Comparison of ENCODE assay signal across 27 cellular contexts in the genomic region with DNA sequence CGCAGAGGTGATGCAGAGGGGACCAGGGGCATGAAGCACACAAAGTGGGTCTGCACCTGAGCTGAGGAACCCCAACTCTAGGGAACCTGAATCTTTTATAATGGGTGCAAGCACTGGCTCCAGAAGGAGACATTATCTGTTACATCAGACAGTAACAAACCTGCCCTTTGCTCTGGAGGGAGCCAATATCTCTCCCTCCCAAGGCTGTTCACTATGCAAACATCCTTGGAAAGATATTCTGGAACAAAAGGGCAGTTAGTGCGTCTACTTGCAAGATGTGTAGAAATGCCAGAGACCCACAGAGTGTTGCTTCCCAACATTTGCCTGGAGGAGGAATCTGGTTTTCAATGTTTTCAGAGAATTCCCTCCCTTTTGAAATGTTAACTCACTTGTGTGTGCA. TPM values are rescaled to one million over a fixed set of nuclear protein-coding genes. Genes with fewer than 3 reads are reported as not detected.
"Had no signal": no experiment of that assay in that cellular context is flagged by ENCODE, and none has a peak within 500 bp of the region (broad histone marks: within the 10 kb centered on the region; RNA-seq: fewer than 3 reads in every experiment).

No MANE protein-coding gene starts in this region.

- H3K27me3 ChIP-seq: body of pancreas, MG63 had no signal

- DNase-seq: activated CD4-positive, alpha-beta T cell treated with anti-CD3 and anti-CD28 coated beads for 4 hours; activated CD8-positive, alpha-beta memory T cell treated with anti-CD3 and anti-CD28 coated beads, Interleukin-2, amount 50 U/mL, for 48 hours; activated CD8-positive, alpha-beta T cell treated with anti-CD3 and anti-CD28 coated beads, Interleukin-2, amount 10 ng/mL, durations not matched to agents 7 days and 5 days; activated naive CD4-positive, alpha-beta T cell treated with anti-CD3 and anti-CD28 coated beads, Interleukin-2, amount 50 U/mL, for 16 hours; activated naive CD8-positive, alpha-beta T cell treated with anti-CD3 and anti-CD28 coated beads, Interleukin-2, amount 10 ng/mL, durations not matched to agents 7 days and 5 days; activated T-cell treated with anti-CD3 and anti-CD28 coated beads, Interleukin-2, amount 50 U/mL, for 1 hour; aorta; body of pancreas; central memory CD4-positive, alpha-beta T cell; MV-4-11; NCI-H1092 treated with DMSO at 0.1 percent for 48 hours; NCI-H1417 treated with DMSO at 0.1 percent for 48 hours; NCI-H1694; NCI-H2029; NCI-H2107; NCI-H2171 treated with DMSO at 0.1 percent for 48 hours; NCI-H226; NCI-H510A; NCI-H526 treated with DMSO at 0.1 percent for 48 hours; NCI-H82; T-cell; T-helper 2 cell had no signal

- H3K9me3 ChIP-seq: body of pancreas, MG63 had no signal

- H3K27ac Mint-ChIP-seq: activated CD8-positive, alpha-beta T cell treated with anti-CD3 and anti-CD28 coated beads, Interleukin-2, amount 10 ng/mL, durations not matched to agents 7 days and 5 days; activated naive CD8-positive, alpha-beta T cell treated with anti-CD3 and anti-CD28 coated beads, Interleukin-2, amount 10 ng/mL, durations not matched to agents 7 days and 5 days; T-cell had no signal

- H3K4me3 Mint-ChIP-seq: activated CD8-positive, alpha-beta T cell treated with anti-CD3 and anti-CD28 coated beads, Interleukin-2, amount 10 ng/mL, durations not matched to agents 7 days and 5 days; activated naive CD8-positive, alpha-beta T cell treated with anti-CD3 and anti-CD28 coated beads, Interleukin-2, amount 10 ng/mL, durations not matched to agents 7 days and 5 days; T-cell had no signal

- H3K36me3 ChIP-seq: MG63 had no signal

- ATAC-seq: activated CD4-positive, CD25-positive, alpha-beta regulatory T cell treated with anti-CD3 and anti-CD28 coated beads, Interleukin-2, amount 50 U/mL, for 24 hours; activated CD8-positive, alpha-beta T cell treated with anti-CD3 and anti-CD28 coated beads, Interleukin-2, amount 10 ng/mL, durations not matched to agents 7 days and 5 days; body of pancreas; T-cell had no signal

- H3K36me3 Mint-ChIP-seq: activated naive CD8-positive, alpha-beta T cell treated with anti-CD3 and anti-CD28 coated beads, Interleukin-2, amount 10 ng/mL, durations not matched to agents 7 days and 5 days; T-cell had no signal

- H3K4me3 ChIP-seq: body of pancreas, MG63, SK-N-MC had no signal

- H3K27ac ChIP-seq: body of pancreas, KMS-11, SK-N-MC had no signal

- H3K9ac ChIP-seq: KMS-11 had no signal

- H3K9me3 Mint-ChIP-seq: activated naive CD8-positive, alpha-beta T cell treated with anti-CD3 and anti-CD28 coated beads, Interleukin-2, amount 10 ng/mL, durations not matched to agents 7 days and 5 days; T-cell had no signal

RNA-seq across cellular contexts. Expression of a gene that starts 31.8 kb away (rescaled TPM):
- total RNA-seq: activated CD8-positive, alpha-beta T cell treated with anti-CD3 and anti-CD28 coated beads, Interleukin-2, amount 10 ng/mL, durations not matched to agents 7 days and 5 days; body of pancreas; bronchial epithelial cell had no signal
